Comparison of ENCODE assay signal across 35 cellular contexts in the genomic region with DNA sequence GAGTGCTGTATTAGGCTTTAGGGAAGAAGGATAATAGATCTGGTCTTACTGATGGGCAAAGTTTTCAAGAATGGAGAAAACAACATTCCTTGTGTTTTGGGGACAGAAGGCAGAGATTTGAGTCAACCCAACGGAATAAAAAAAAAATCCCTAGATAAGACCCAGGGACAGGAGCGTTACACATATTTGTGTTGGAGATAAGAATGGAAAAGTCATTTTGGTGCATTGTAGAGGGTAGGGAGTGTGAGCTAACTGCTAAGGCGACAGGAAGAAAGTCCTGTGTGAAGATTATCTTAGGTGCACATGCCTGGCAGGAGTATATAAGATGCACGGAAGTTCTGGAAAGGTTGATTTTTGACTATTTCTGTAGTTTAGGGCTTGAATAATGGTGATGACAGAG.
"Had no signal": no experiment of that assay in that cellular context is flagged by ENCODE, and none has a peak within 500 bp of the region (broad histone marks: within the 10 kb centered on the region; RNA-seq: fewer than 3 reads in every experiment).

No MANE protein-coding gene starts in this region.

- H3K27me3 ChIP-seq: ascending aorta, cardiac muscle cell had no signal

- H3K36me3 ChIP-seq: ascending aorta, cardiac muscle cell had no signal

- H3K27me3 Mint-ChIP-seq: activated B cell treated with CpG ODN at 0.5 μM for 24 hours; activated CD4-positive, alpha-beta memory T cell treated with anti-CD3 and anti-CD28 coated beads, Interleukin-2, amount 10 ng/mL, durations not matched to agents 7 days and 5 days; activated CD4-positive, alpha-beta T cell treated with anti-CD3 and anti-CD28 coated beads, Interleukin-2, amount 10 ng/mL, durations not matched to agents 24 days and 14 days; activated CD8-positive, alpha-beta memory T cell treated with anti-CD3 and anti-CD28 coated beads, Interleukin-2, amount 10 ng/mL, durations not matched to agents 7 days and 5 days; activated naive CD4-positive, alpha-beta T cell treated with anti-CD3 and anti-CD28 coated beads, Interleukin-2, amount 10 ng/mL, durations not matched to agents 7 days and 5 days; activated naive CD4-positive, alpha-beta T cell treated with anti-CD3 and anti-CD28 coated beads, Interleukin-2, amount 50 U/mL, for 24 hours; activated naive CD8-positive, alpha-beta T cell; activated naive CD8-positive, alpha-beta T cell treated with anti-CD3 and anti-CD28 coated beads, Interleukin-2, amount 10 ng/mL, durations not matched to agents 7 days and 5 days; activated naive CD8-positive, alpha-beta T cell treated with anti-CD3 and anti-CD28 coated beads, Interleukin-2, amount 50 U/mL, for 24 hours; activated T-cell treated with anti-CD3 and anti-CD28 coated beads, Interleukin-2, amount 50 U/mL, for 24 hours; brain; central memory CD8-positive, alpha-beta T cell had no signal

- DNase-seq: activated B cell treated with CpG ODN at 0.5 μM for 24 hours; activated CD4-positive, alpha-beta memory T cell treated with anti-CD3 and anti-CD28 coated beads, Interleukin-2, amount 10 ng/mL, durations not matched to agents 7 days and 5 days; activated CD4-positive, alpha-beta T cell treated with anti-CD3 and anti-CD28 coated beads for 4 hours; activated CD4-positive, alpha-beta T cell treated with anti-CD3 and anti-CD28 coated beads, Interleukin-2, amount 10 ng/mL, durations not matched to agents 24 days and 14 days; activated CD4-positive, alpha-beta T cell treated with anti-CD3 and anti-CD28 coated beads, Interleukin-2, amount 50 U/mL, for 1 hour; activated CD4-positive, alpha-beta T cell treated with anti-CD3 and anti-CD28 coated beads, Interleukin-2, amount 50 U/mL, for 48 hours; activated CD4-positive, CD25-positive, alpha-beta regulatory T cell treated with anti-CD3 and anti-CD28 coated beads, Interleukin-2, amount 50 U/mL, for 72 hours; activated CD8-positive, alpha-beta memory T cell treated with anti-CD3 and anti-CD28 coated beads for 24 hours; activated CD8-positive, alpha-beta memory T cell treated with anti-CD3 and anti-CD28 coated beads, Interleukin-2, amount 10 ng/mL, durations not matched to agents 7 days and 5 days; activated CD8-positive, alpha-beta memory T cell treated with anti-CD3 and anti-CD28 coated beads, Interleukin-2, amount 50 U/mL, for 48 hours; activated CD8-positive, alpha-beta T cell treated with anti-CD3 and anti-CD28 coated beads, Interleukin-2, amount 10 ng/mL, durations not matched to agents 7 days and 5 days; activated effector memory CD4-positive, alpha-beta T cell treated with Interleukin-2 at 50 U/mL for 16 hours; activated gamma-delta T cell; activated naive CD4-positive, alpha-beta T cell treated with anti-CD3 and anti-CD28 coated beads, Interleukin-2, amount 10 ng/mL, durations not matched to agents 7 days and 5 days; activated naive CD4-positive, alpha-beta T cell treated with Interleukin-2 at 50 U/mL for 16 hours; activated naive CD8-positive, alpha-beta T cell treated with anti-CD3 and anti-CD28 coated beads, Interleukin-2, amount 10 ng/mL, durations not matched to agents 7 days and 5 days; activated naive CD8-positive, alpha-beta T cell treated with anti-CD3 and anti-CD28 coated beads, Interleukin-2, amount 50 U/mL, for 24 hours; activated T-cell treated with anti-CD3 and anti-CD28 coated beads, Interleukin-2, amount 50 U/mL, for 24 hours; activated T-cell treated with anti-CD3 and anti-CD28 coated beads, Interleukin-2, amount 50 U/mL, for 48 hours; amygdala; anterior cingulate cortex; caudate nucleus; cerebellar nuclear complex; T-helper 2 cell; T-helper 9 cell had no signal

- H3K27ac ChIP-seq: ascending aorta, cardiac muscle cell, VCaP had no signal

- H3K4me3 Mint-ChIP-seq: activated B cell treated with CpG ODN at 0.5 μM for 24 hours; activated CD4-positive, alpha-beta memory T cell treated with anti-CD3 and anti-CD28 coated beads, Interleukin-2, amount 10 ng/mL, durations not matched to agents 7 days and 5 days; activated CD4-positive, alpha-beta T cell treated with anti-CD3 and anti-CD28 coated beads, Interleukin-2, amount 10 ng/mL, durations not matched to agents 24 days and 14 days; activated CD8-positive, alpha-beta memory T cell treated with anti-CD3 and anti-CD28 coated beads, Interleukin-2, amount 10 ng/mL, durations not matched to agents 7 days and 5 days; activated CD8-positive, alpha-beta T cell treated with anti-CD3 and anti-CD28 coated beads, Interleukin-2, amount 10 ng/mL, durations not matched to agents 7 days and 5 days; activated naive CD4-positive, alpha-beta T cell treated with anti-CD3 and anti-CD28 coated beads, Interleukin-2, amount 10 ng/mL, durations not matched to agents 7 days and 5 days; activated naive CD4-positive, alpha-beta T cell treated with anti-CD3 and anti-CD28 coated beads, Interleukin-2, amount 50 U/mL, for 24 hours; activated naive CD8-positive, alpha-beta T cell; activated naive CD8-positive, alpha-beta T cell treated with anti-CD3 and anti-CD28 coated beads, Interleukin-2, amount 10 ng/mL, durations not matched to agents 7 days and 5 days; activated naive CD8-positive, alpha-beta T cell treated with anti-CD3 and anti-CD28 coated beads, Interleukin-2, amount 50 U/mL, for 24 hours; activated T-cell treated with anti-CD3 and anti-CD28 coated beads, Interleukin-2, amount 50 U/mL, for 24 hours; central memory CD8-positive, alpha-beta T cell; T-helper 1 cell treated with Interleukin-12 subunit alpha and Interleukin-12 subunit beta and Interleukin-4 antibody, amounts not matched to agents 30 μg/mL and 1 μg/mL, for 36 hours; T-helper 2 cell treated with Interferon-gamma antibody and Interleukin-4, amounts not matched to agents 5 μg/mL and 100 μg/mL, for 36 hours had no signal

- H3K4me3 ChIP-seq: ascending aorta, cardiac muscle cell had no signal

- H3K4me1 Mint-ChIP-seq: activated B cell treated with CpG ODN at 0.5 μM for 24 hours; activated CD4-positive, alpha-beta memory T cell treated with anti-CD3 and anti-CD28 coated beads, Interleukin-2, amount 10 ng/mL, durations not matched to agents 7 days and 5 days; activated CD4-positive, alpha-beta T cell treated with anti-CD3 and anti-CD28 coated beads, Interleukin-2, amount 10 ng/mL, durations not matched to agents 24 days and 14 days; activated CD8-positive, alpha-beta memory T cell treated with anti-CD3 and anti-CD28 coated beads, Interleukin-2, amount 10 ng/mL, durations not matched to agents 7 days and 5 days; activated naive CD4-positive, alpha-beta T cell treated with anti-CD3 and anti-CD28 coated beads, Interleukin-2, amount 10 ng/mL, durations not matched to agents 7 days and 5 days; activated naive CD4-positive, alpha-beta T cell treated with anti-CD3 and anti-CD28 coated beads, Interleukin-2, amount 50 U/mL, for 24 hours; activated naive CD8-positive, alpha-beta T cell treated with anti-CD3 and anti-CD28 coated beads, Interleukin-2, amount 10 ng/mL, durations not matched to agents 7 days and 5 days; activated naive CD8-positive, alpha-beta T cell treated with anti-CD3 and anti-CD28 coated beads, Interleukin-2, amount 50 U/mL, for 24 hours; brain; central memory CD8-positive, alpha-beta T cell had no signal

- H3K27ac Mint-ChIP-seq: activated B cell treated with CpG ODN at 0.5 μM for 24 hours; activated CD4-positive, alpha-beta memory T cell treated with anti-CD3 and anti-CD28 coated beads, Interleukin-2, amount 10 ng/mL, durations not matched to agents 7 days and 5 days; activated CD4-positive, alpha-beta T cell treated with anti-CD3 and anti-CD28 coated beads, Interleukin-2, amount 10 ng/mL, durations not matched to agents 24 days and 14 days; activated CD8-positive, alpha-beta memory T cell treated with anti-CD3 and anti-CD28 coated beads, Interleukin-2, amount 10 ng/mL, durations not matched to agents 7 days and 5 days; activated CD8-positive, alpha-beta T cell treated with anti-CD3 and anti-CD28 coated beads, Interleukin-2, amount 10 ng/mL, durations not matched to agents 7 days and 5 days; activated naive CD4-positive, alpha-beta T cell treated with anti-CD3 and anti-CD28 coated beads, Interleukin-2, amount 10 ng/mL, durations not matched to agents 7 days and 5 days; activated naive CD4-positive, alpha-beta T cell treated with anti-CD3 and anti-CD28 coated beads, Interleukin-2, amount 50 U/mL, for 24 hours; activated naive CD8-positive, alpha-beta T cell; activated naive CD8-positive, alpha-beta T cell treated with anti-CD3 and anti-CD28 coated beads, Interleukin-2, amount 10 ng/mL, durations not matched to agents 7 days and 5 days; activated naive CD8-positive, alpha-beta T cell treated with anti-CD3 and anti-CD28 coated beads, Interleukin-2, amount 50 U/mL, for 24 hours; activated T-cell treated with anti-CD3 and anti-CD28 coated beads, Interleukin-2, amount 50 U/mL, for 24 hours; activated T-helper 2 cell treated with anti-CD3 and anti-CD28 coated beads, Interferon-gamma antibody, Interleukin-2, Interleukin-4, amounts not matched to agents 10 μg/mL and 5 μg/mL and 100 μg/mL, durations not matched to agents 14 hours and 24 hours and 36 hours; T-helper 1 cell treated with Interleukin-12 subunit alpha and Interleukin-12 subunit beta and Interleukin-4 antibody, amounts not matched to agents 30 μg/mL and 1 μg/mL, for 36 hours; T-helper 2 cell treated with Interferon-gamma antibody and Interleukin-4, amounts not matched to agents 5 μg/mL and 100 μg/mL, for 36 hours had no signal

- H3K36me3 Mint-ChIP-seq: activated CD8-positive, alpha-beta memory T cell treated with anti-CD3 and anti-CD28 coated beads, Interleukin-2, amount 10 ng/mL, durations not matched to agents 7 days and 5 days; activated naive CD4-positive, alpha-beta T cell treated with anti-CD3 and anti-CD28 coated beads, Interleukin-2, amount 10 ng/mL, durations not matched to agents 7 days and 5 days; activated naive CD4-positive, alpha-beta T cell treated with anti-CD3 and anti-CD28 coated beads, Interleukin-2, amount 50 U/mL, for 24 hours; activated naive CD8-positive, alpha-beta T cell; activated naive CD8-positive, alpha-beta T cell treated with anti-CD3 and anti-CD28 coated beads, Interleukin-2, amount 10 ng/mL, durations not matched to agents 7 days and 5 days; brain had no signal

- H3K4me1 ChIP-seq: ascending aorta had no signal

- H3K9me3 Mint-ChIP-seq: activated B cell treated with CpG ODN at 0.5 μM for 24 hours; activated naive CD4-positive, alpha-beta T cell treated with anti-CD3 and anti-CD28 coated beads, Interleukin-2, amount 50 U/mL, for 24 hours; activated T-cell treated with anti-CD3 and anti-CD28 coated beads, Interleukin-2, amount 50 U/mL, for 24 hours had no signal

- ATAC-seq: activated CD8-positive, alpha-beta memory T cell treated with anti-CD3 and anti-CD28 coated beads, Interleukin-2, amount 10 ng/mL, durations not matched to agents 7 days and 5 days; activated CD8-positive, alpha-beta T cell treated with anti-CD3 and anti-CD28 coated beads, Interleukin-2, amount 10 ng/mL, durations not matched to agents 7 days and 5 days; activated naive CD8-positive, alpha-beta T cell treated with anti-CD3 and anti-CD28 coated beads, Interleukin-2, amount 50 U/mL, for 24 hours had no signal

- H3K9me3 ChIP-seq: ascending aorta had no signal
